In the genomic region with DNA sequence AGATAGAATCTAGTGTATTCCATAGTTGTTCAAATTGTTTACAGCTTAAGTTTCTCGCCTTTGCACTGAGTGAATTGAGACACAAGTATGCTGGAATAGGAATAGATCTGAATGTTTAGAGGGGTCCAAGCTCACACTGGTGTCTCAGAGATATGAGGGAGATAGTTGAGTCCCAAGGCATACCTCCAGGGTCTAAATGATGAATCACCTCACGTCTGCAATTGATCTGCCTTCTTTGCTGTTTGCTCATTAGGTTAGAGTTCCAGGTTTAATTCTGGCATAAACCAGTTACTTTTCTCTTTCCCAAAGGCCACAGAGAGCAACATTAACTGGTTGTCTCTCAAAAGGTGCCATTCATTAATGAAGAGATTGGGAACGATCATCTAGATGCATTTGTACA, we compare ENCODE assay signal across 17 cellular contexts.
"Had no signal": no experiment of that assay in that cellular context is flagged by ENCODE, and none has a peak within 500 bp of the region (broad histone marks: within the 10 kb centered on the region; RNA-seq: fewer than 3 reads in every experiment).

No MANE protein-coding gene starts in this region.

- DNase-seq: activated CD4-positive, alpha-beta T cell treated with anti-CD3 and anti-CD28 coated beads, Interleukin-2, amount 50 U/mL, for 48 hours; activated gamma-delta T cell; caudate nucleus; erythroblast; head of caudate nucleus; kidney; left ventricle myocardium inferior; mucosa of descending colon; naive B cell; psoas muscle; right cardiac atrium; stimulated activated CD4-positive, alpha-beta T cell treated with anti-CD3 and anti-CD28 coated beads, Interleukin-15, amount 100 ng/mL, for 24 hours; stimulated activated CD4-positive, alpha-beta T cell treated with anti-CD3 and anti-CD28 coated beads, Interleukin-2, amount 100 ng/mL, for 48 hours; stimulated activated naive CD8-positive, alpha-beta T cell treated with anti-CD3 and anti-CD28 coated beads, Interleukin-15, amount 100 ng/mL, for 72 hours had no signal

- ATAC-seq: activated naive CD4-positive, alpha-beta T cell treated with anti-CD3 and anti-CD28 coated beads, Interleukin-2, amount 50 U/mL, for 72 hours; mucosa of descending colon; psoas muscle; right cardiac atrium; stimulated activated naive CD8-positive, alpha-beta T cell treated with anti-CD3 and anti-CD28 coated beads, Interleukin-15, amount 100 ng/mL, for 72 hours had no signal

- H3K9me3 ChIP-seq: left ventricle myocardium inferior, mucosa of descending colon, psoas muscle had no signal

- H3K27ac ChIP-seq: coronary artery, left ventricle myocardium inferior, psoas muscle, skin epidermis had no signal

- H3K4me1 ChIP-seq: left ventricle myocardium inferior, psoas muscle had no signal

- H3K4me3 ChIP-seq: coronary artery, left ventricle myocardium inferior, mucosa of descending colon, psoas muscle, skin epidermis had no signal

- H3K36me3 ChIP-seq: left ventricle myocardium inferior had no signal
